In the genomic region with DNA sequence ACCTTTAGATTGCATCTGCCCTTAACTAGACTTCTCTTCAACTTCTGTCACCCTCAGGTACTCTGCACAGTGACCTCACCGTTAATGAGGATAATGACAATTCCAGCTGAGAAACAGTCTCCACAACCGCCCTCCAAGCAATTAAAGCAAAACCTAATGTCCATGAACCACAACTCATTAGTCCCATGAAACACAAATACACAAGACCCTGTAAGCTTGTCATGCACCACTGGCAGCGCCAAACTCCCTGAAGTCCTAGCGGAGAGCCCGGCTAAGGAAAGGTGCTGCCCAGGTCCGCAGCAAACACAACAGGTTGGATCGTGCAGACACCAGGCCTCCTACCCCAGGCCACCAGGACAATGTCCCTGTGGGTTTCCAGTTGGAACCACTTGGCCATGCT, we compare ENCODE assay signal across 9 cellular contexts. TPM values are rescaled to one million over a fixed set of nuclear protein-coding genes. Genes with fewer than 3 reads are reported as not detected.
DNase-seq lines count a peak whose midpoint lies in the region; ATAC-seq and TF ChIP-seq lines count a peak whose summit lies in the region.
"Had no signal": no experiment of that assay in that cellular context is flagged by ENCODE, and none has a peak within 500 bp of the region (broad histone marks: within the 10 kb centered on the region; RNA-seq: fewer than 3 reads in every experiment).

No MANE protein-coding gene starts in this region.

- H3K27ac ChIP-seq in lung (ENCODE audit: low read depth in 1 of 2, low read length in 1 of 2) (peak overlapping the region; percentile 2 to 90), thoracic aorta (peak overlapping the region; percentile 74 to 97), ovary (peak overlapping the region in 1 of 2 donors; percentile 11)

- no peak for ATAC-seq in lung (ENCODE audit: insufficient read depth, low FRiP score)
- ATAC-seq in thoracic aorta (ENCODE audit: insufficient number of reproducible peaks, low FRiP score, low read depth): no peak
- no peak for ATAC-seq in GM19452 (IDR thresholded peaks at IDR 0.05; ENCODE audit: unreplicated experiment)
- no peak for ATAC-seq in HG02571 (IDR thresholded peaks at IDR 0.05; ENCODE audit: unreplicated experiment)

- H3K9me3 Mint-ChIP-seq in activated naive CD4-positive, alpha-beta T cell treated with anti-CD3 and anti-CD28 coated beads, Interleukin-2, amount 50 U/mL, for 24 hours: no peaks in the 10 kb centered on the region

- no peaks in the 10 kb centered on the region for H3K9me3 ChIP-seq in lung (ENCODE audit: control insufficient read depth in 2 of 2, insufficient read depth in 1 of 2, low read length in 1 of 2)
- H3K9me3 ChIP-seq in thoracic aorta: no peaks in the 10 kb centered on the region
- H3K9me3 ChIP-seq in ovary: no peaks in the 10 kb centered on the region

- H3K4me1 ChIP-seq in lung (ENCODE audit: control insufficient read depth in 2 of 2, insufficient read depth in 2 of 2, low read length in 2 of 2): peaks cover 16 to 53% of the 10 kb centered on the region in 2 donors
- peaks cover 62 to 86% of the 10 kb centered on the region in 2 donors for H3K4me1 ChIP-seq in thoracic aorta (ENCODE audit: control insufficient read depth in 1 of 2, low read depth in 2 of 2)
- peaks cover 50% of the 10 kb centered on the region for H3K4me1 ChIP-seq in ovary (ENCODE audit: insufficient read depth)

- TF ChIP-seq POLR2A in ovary (IDR thresholded peaks at IDR 0.05): no peak

- no peak for DNase-seq in activated naive CD4-positive, alpha-beta T cell treated with anti-CD3 and anti-CD28 coated beads, Interleukin-2, amount 50 U/mL, for 16 hours
- DNase-seq in astrocyte of the hippocampus (ENCODE audit: low read depth, low spot score): peak; percentile 23
- no peak for DNase-seq in lung (ENCODE audit: low spot score)
- no peak for DNase-seq in thoracic aorta (ENCODE audit: low spot score)
- DNase-seq in ovary: no peak
- DNase-seq: hippocampal formation had no signal

- H3K4me1 Mint-ChIP-seq in activated naive CD4-positive, alpha-beta T cell treated with anti-CD3 and anti-CD28 coated beads, Interleukin-2, amount 50 U/mL, for 24 hours: peaks cover 96% of the 10 kb centered on the region

- H3K36me3 ChIP-seq in lung (ENCODE audit: control insufficient read depth in 2 of 2, insufficient read depth in 2 of 2, low read length in 2 of 2): peaks cover 0 to 17% of the 10 kb centered on the region in 2 donors
- peaks cover 11% of the 10 kb centered on the region for H3K36me3 ChIP-seq in thoracic aorta
- H3K36me3 ChIP-seq in ovary: no peaks in the 10 kb centered on the region

- H3K4me3 ChIP-seq in lung: peak overlapping the region; percentile 16
- H3K4me3 ChIP-seq in thoracic aorta: peak overlapping the region; percentile 96
- no peak overlapping the region for H3K4me3 ChIP-seq in ovary

- H3K4me3 Mint-ChIP-seq in activated naive CD4-positive, alpha-beta T cell treated with anti-CD3 and anti-CD28 coated beads, Interleukin-2, amount 50 U/mL, for 24 hours: peak overlapping the region; percentile 20

- peaks cover 20% of the 10 kb centered on the region for H3K36me3 Mint-ChIP-seq in activated naive CD4-positive, alpha-beta T cell treated with anti-CD3 and anti-CD28 coated beads, Interleukin-2, amount 50 U/mL, for 24 hours

- TF ChIP-seq EP300 in ovary (IDR thresholded peaks at IDR 0.05): no peak

- WGBS in lung, 2 donors: 51 to 69% methylated on average over 7 of the region's 7 CpGs
- 77 to 92% (median 87%) methylated on average over 7 of the region's 7 CpGs for WGBS in ovary, 3 donors

- intact Hi-C loops in ovary (cut with DNase I): loop anchor here in 2 of 4 donors (10.0 kb wide), 2 partner anchors 159 to 541 kb away; a partner anchor contains a TSS

- H3K27me3 Mint-ChIP-seq in activated naive CD4-positive, alpha-beta T cell treated with anti-CD3 and anti-CD28 coated beads, Interleukin-2, amount 50 U/mL, for 24 hours: no peaks in the 10 kb centered on the region

- TF ChIP-seq CTCF in lung (IDR thresholded peaks at IDR 0.05; ENCODE audit: control extremely low read depth, extremely low read depth): no peak
- no peak for TF ChIP-seq CTCF in thoracic aorta (IDR thresholded peaks at IDR 0.05)
- no peak for TF ChIP-seq CTCF in ovary (IDR thresholded peaks at IDR 0.05)

- no peak overlapping the region for H3K27ac Mint-ChIP-seq in activated naive CD4-positive, alpha-beta T cell treated with anti-CD3 and anti-CD28 coated beads, Interleukin-2, amount 50 U/mL, for 24 hours

- no peaks in the 10 kb centered on the region for H3K27me3 ChIP-seq in lung (ENCODE audit: control insufficient read depth, insufficient read depth)
- H3K27me3 ChIP-seq in thoracic aorta (replicated peaks; ENCODE audit: insufficient read depth): no peaks in the 10 kb centered on the region
- no peaks in the 10 kb centered on the region for H3K27me3 ChIP-seq in ovary

RNA-seq across cellular contexts. Expression of a gene that starts 7.4 kb away (rescaled TPM):
- total RNA-seq in lung (10 to 100 TPM; 39.1 to 58.8 TPM), thoracic aorta (100 to 1,000 TPM in 1 of 2 donors, 10 to 100 TPM in 1; 80.8 to 107 TPM), ovary (10 to 100 TPM; 10.7 to 36.5 (median 13.1) TPM)
- polyA plus RNA-seq in lung (10 to 100 TPM; 11.8 to 32.5 TPM), ovary (10 to 100 TPM; 13.7 to 18.9 TPM)
